Comparison of ENCODE assay signal across 9 cellular contexts in genomic region chr5:176366575-176366894, GRCh38. TPM values are rescaled to one million over a fixed set of nuclear protein-coding genes. Genes with fewer than 3 reads are reported as not detected.
A peak's percentile ranks its signal among the peaks of the same experiment; 100 is the strongest.
DNase-seq lines count a peak whose midpoint lies in the region; ATAC-seq and TF ChIP-seq lines count a peak whose summit lies in the region.
"Had no signal": no experiment of that assay in that cellular context is flagged by ENCODE, and none has a peak within 500 bp of the region (broad histone marks: within the 10 kb centered on the region; RNA-seq: fewer than 3 reads in every experiment).

No MANE protein-coding gene starts in this region.

- no peaks in the 10 kb centered on the region for H3K27me3 Mint-ChIP-seq in activated naive CD4-positive, alpha-beta T cell treated with anti-CD3 and anti-CD28 coated beads, Interleukin-2, amount 50 U/mL, for 24 hours

- H2BK5ac ChIP-seq in mesenchymal stem cell (ENCODE audit: low read depth, low read length, poor library complexity, severe bottlenecking), result no peak overlapping the region

- H3K4me2 ChIP-seq in mesenchymal stem cell (ENCODE audit: low read length, poor library complexity, severe bottlenecking) (peak overlapping the region; percentile 88), PC-9 (no peak overlapping the region)

- WGBS in mesenchymal stem cell, result 83% methylated on average over 11 of the region's 11 CpGs
- WGBS in tibial nerve, 2 donors, result 72 to 73% methylated on average over 11 of the region's 11 CpGs

- peaks cover 9% of the 10 kb centered on the region for H3K36me3 Mint-ChIP-seq in activated naive CD4-positive, alpha-beta T cell treated with anti-CD3 and anti-CD28 coated beads, Interleukin-2, amount 50 U/mL, for 24 hours
- H3K36me3 Mint-ChIP-seq in activated naive CD4-positive, alpha-beta T cell treated with anti-CD3 and anti-CD28 coated beads, Interleukin-2, amount 50 U/mL, for 72 hours, result peaks cover 0 to 17% of the 10 kb centered on the region in 2 donors

- TF ChIP-seq POLR2A in breast epithelium (IDR thresholded peaks at IDR 0.05) (no peak), tibial nerve (IDR thresholded peaks at IDR 0.05) (no peak)

- peaks cover under 1% of the 10 kb centered on the region; the same call in 1 of the 2 replicates for H3K79me2 ChIP-seq in PC-9 (ENCODE audit: low read depth)

- H3K9me3 ChIP-seq in breast epithelium (no peaks in the 10 kb centered on the region), mesenchymal stem cell (ENCODE audit: control insufficient read depth, low read length) (no peaks in the 10 kb centered on the region), tibial nerve (no peaks in the 10 kb centered on the region), PC-9 (ENCODE audit: insufficient read depth, low read depth) (no peaks in the 10 kb centered on the region)

- intact Hi-C loops in breast epithelium (cut with DNase I; ENCODE audit: low total_unique reads), result no loop called here
- intact Hi-C loops in PC-9 (cut with micrococcal nuclease; ENCODE audit: unreplicated experiment), result no loop called here

- H3K4ac ChIP-seq in mesenchymal stem cell (ENCODE audit: low read depth in 1 of 2, low read length in 2 of 2), result peak overlapping the region in 1 of 2 experiments; percentile 75

- peak overlapping the region; percentile 79 for H3K27ac Mint-ChIP-seq in activated naive CD4-positive, alpha-beta T cell treated with anti-CD3 and anti-CD28 coated beads, Interleukin-2, amount 50 U/mL, for 24 hours
- peak overlapping the region in 1 of 2 donors; percentile 19 for H3K27ac Mint-ChIP-seq in activated naive CD4-positive, alpha-beta T cell treated with anti-CD3 and anti-CD28 coated beads, Interleukin-2, amount 50 U/mL, for 72 hours

- peak overlapping the region in 1 of 2 experiments; percentile 50 for H3K23ac ChIP-seq in mesenchymal stem cell (ENCODE audit: low read length in 2 of 2)

- BruUV-seq in PC-9 (replicated peaks; lab: Mats Ljungman, UMichigan), result no TSS peak

- CTCF ChIA-PET in PC-9 (lab: Charles Lee), result no interaction called here

- H3K27ac ChIP-seq in breast epithelium (peak overlapping the region in 1 of 2 donors; percentile 81), mesenchymal stem cell (ENCODE audit: low read length, poor library complexity, severe bottlenecking) (no peak overlapping the region), tibial nerve (peak overlapping the region; percentile 63 to 87 (median 82)), PC-9 (no peak overlapping the region)

- peaks cover 27% of the 10 kb centered on the region for H3K79me1 ChIP-seq in mesenchymal stem cell (replicated peaks; ENCODE audit: low read length, poor library complexity, severe bottlenecking)

- H3K4me1 ChIP-seq in breast epithelium (no peaks in the 10 kb centered on the region), mesenchymal stem cell (ENCODE audit: control insufficient read depth, insufficient read depth, low read depth, low read length) (peaks cover 19% of the 10 kb centered on the region), tibial nerve (peaks cover 0 to 16% (median 3%) of the 10 kb centered on the region in 4 donors), PC-9 (replicated peaks; ENCODE audit: insufficient read depth) (no peaks in the 10 kb centered on the region; the same call in 1 of the 2 replicates)

- H3K9me3 Mint-ChIP-seq in activated naive CD4-positive, alpha-beta T cell treated with anti-CD3 and anti-CD28 coated beads, Interleukin-2, amount 50 U/mL, for 24 hours, result no peaks in the 10 kb centered on the region
- no peaks in the 10 kb centered on the region for H3K9me3 Mint-ChIP-seq in activated naive CD4-positive, alpha-beta T cell treated with anti-CD3 and anti-CD28 coated beads, Interleukin-2, amount 50 U/mL, for 72 hours

- no peaks in the 10 kb centered on the region for H3K27me3 ChIP-seq in breast epithelium
- no peaks in the 10 kb centered on the region for H3K27me3 ChIP-seq in mesenchymal stem cell (ENCODE audit: control insufficient read depth in 1 of 2, insufficient read depth in 1 of 2, low read length in 2 of 2)
- no peaks in the 10 kb centered on the region for H3K27me3 ChIP-seq in tibial nerve
- H3K27me3 ChIP-seq in PC-9 (ENCODE audit: insufficient read depth, low read depth), result no peaks in the 10 kb centered on the region

- H2AFZ ChIP-seq in mesenchymal stem cell (ENCODE audit: low read depth, low read length) (peak overlapping the region; percentile 85), PC-9 (no peak overlapping the region)

- H3K4me3 ChIP-seq in breast epithelium (peak overlapping the region; percentile 63 to 99 (median 83)), mesenchymal stem cell (ENCODE audit: insufficient read depth in 1 of 2, low read depth in 1 of 2, low read length in 2 of 2) (peak overlapping the region; percentile 87 to 92), tibial nerve (peak overlapping the region in 2 of 4 donors; percentile 61 to 88), PC-9 (no peak overlapping the region)

- H3K4me1 Mint-ChIP-seq in activated naive CD4-positive, alpha-beta T cell treated with anti-CD3 and anti-CD28 coated beads, Interleukin-2, amount 50 U/mL, for 24 hours, result peaks cover 25% of the 10 kb centered on the region

- no peak overlapping the region for H4K91ac ChIP-seq in mesenchymal stem cell (ENCODE audit: low read length)

- peak overlapping the region; percentile 14 for H4K8ac ChIP-seq in mesenchymal stem cell (ENCODE audit: low read length)

- TF ChIP-seq EP300 in tibial nerve (IDR thresholded peaks at IDR 0.05), result no peak

- no peak overlapping the region for H2BK15ac ChIP-seq in mesenchymal stem cell (ENCODE audit: low read depth, poor library complexity, severe bottlenecking)

- no peak overlapping the region for H2AK5ac ChIP-seq in mesenchymal stem cell (ENCODE audit: low read length, severe bottlenecking)

- peak overlapping the region in 1 of 2 experiments; percentile 35 for H3K14ac ChIP-seq in mesenchymal stem cell (ENCODE audit: low read length in 2 of 2)

- H3K9ac ChIP-seq in mesenchymal stem cell (ENCODE audit: low read length), result peak overlapping the region; percentile 76

- H3F3A ChIP-seq in PC-9 (ENCODE audit: insufficient read depth, low read depth), result 0 out of 2 replicates have a peak, but pooled peaks cover under 1% of the 10 kb centered on the region

- POLR2A ChIA-PET in PC-9 (lab: Charles Lee; ENCODE audit: unreplicated experiment), result no interaction called here

- peak overlapping the region; percentile 84 for H3K4me3 Mint-ChIP-seq in activated naive CD4-positive, alpha-beta T cell treated with anti-CD3 and anti-CD28 coated beads, Interleukin-2, amount 50 U/mL, for 24 hours

- H2BK12ac ChIP-seq in mesenchymal stem cell (ENCODE audit: low read length in 2 of 2), result peak overlapping the region in 1 of 2 experiments; percentile 15

- peak overlapping the region; percentile 6 to 52 for H3K18ac ChIP-seq in mesenchymal stem cell (ENCODE audit: low read depth in 1 of 2, low read length in 2 of 2)

- H3K36me3 ChIP-seq in breast epithelium (no peaks in the 10 kb centered on the region), mesenchymal stem cell (ENCODE audit: control insufficient read depth in 1 of 2, insufficient read depth in 2 of 2, low read depth in 1 of 2, low read length in 2 of 2) (peaks cover 34% of the 10 kb centered on the region in 2 experiments), tibial nerve (peaks cover 0 to 45% (median 0%) of the 10 kb centered on the region in 3 donors), PC-9 (ENCODE audit: low read depth) (no peaks in the 10 kb centered on the region)

- H4K20me1 ChIP-seq in PC-9 (ENCODE audit: insufficient read depth), result no peaks in the 10 kb centered on the region

- TF ChIP-seq CTCF in breast epithelium (IDR thresholded peaks at IDR 0.05) (no peak), tibial nerve (IDR thresholded peaks at IDR 0.05) (no peak), PC-9 (conservative IDR thresholded peaks at IDR 0.05) (no peak)

- H3K9me2 ChIP-seq in PC-9 (ENCODE audit: insufficient read depth), result no peaks in the 10 kb centered on the region

- no peak for DNase-seq in activated naive CD4-positive, alpha-beta T cell treated with anti-CD3 and anti-CD28 coated beads, Interleukin-2, amount 50 U/mL, for 72 hours (ENCODE audit: low spot score in 2 of 2)
- DNase-seq in breast epithelium (ENCODE audit: low spot score in 2 of 2) (no peak), mesenchymal stem cell (no peak), tibial nerve (ENCODE audit: low spot score in 2 of 2) (no peak), kidney glomerular epithelial cell (lab: John Stamatoyannopoulos, UW) (no peak), PC-9 (no peak)
- DNase-seq: SIG-M5 had no signal

- H2BK120ac ChIP-seq in mesenchymal stem cell (ENCODE audit: low read depth, low read length), result no peak overlapping the region

- no peak for ATAC-seq in activated naive CD4-positive, alpha-beta T cell treated with anti-CD3 and anti-CD28 coated beads, Interleukin-2, amount 50 U/mL, for 72 hours
- no peak for ATAC-seq in HG02938 (IDR thresholded peaks at IDR 0.05; ENCODE audit: unreplicated experiment)

RNA-seq across cellular contexts. Expression of gene ARL10, which starts 1.2 kb away (rescaled TPM):
- total RNA-seq in activated naive CD4-positive, alpha-beta T cell treated with anti-CD3 and anti-CD28 coated beads, Interleukin-2, amount 50 U/mL, for 72 hours, result 10 to 100 TPM in 1 of 2 donors, 1 to 10 TPM in 1; 3.1 to 19.1 TPM
- 10 to 100 TPM in 1 of 3 donors, 1 to 10 TPM in 2; 5.6 to 17.7 (median 6.6) TPM for total RNA-seq in breast epithelium
- 4.8 TPM for polyA plus RNA-seq in mesenchymal stem cell (2013, experiment 1 of 2)
- 4.6 TPM for polyA plus RNA-seq in mesenchymal stem cell (2013, experiment 2 of 2)
- 10 to 100 TPM; 12.0 to 54.6 (median 16.9) TPM for total RNA-seq in tibial nerve
- 0.85 and 1.2 TPM in 2 replicates for total RNA-seq in PC-9 (2021)

RNA-seq across cellular contexts. Expression of gene KIAA1191, which starts 5.0 kb away (rescaled TPM):
- total RNA-seq in activated naive CD4-positive, alpha-beta T cell treated with anti-CD3 and anti-CD28 coated beads, Interleukin-2, amount 50 U/mL, for 72 hours, result 10 to 100 TPM; 58.3 to 58.9 TPM
- total RNA-seq in breast epithelium, result 100 to 1,000 TPM in 1 of 3 donors, 10 to 100 TPM in 2; 82.2 to 102 (median 90.7) TPM
- 91.6 TPM for polyA plus RNA-seq in mesenchymal stem cell (2013, experiment 1 of 2)
- 88.4 TPM for polyA plus RNA-seq in mesenchymal stem cell (2013, experiment 2 of 2)
- total RNA-seq in tibial nerve, result 10 to 100 TPM; 77.9 to 91.3 (median 90.0) TPM
- 115 and 122 TPM in 2 replicates for total RNA-seq in PC-9 (2021)

RNA-seq across cellular contexts. Expression of gene NOP16, which starts 21.9 kb away (rescaled TPM):
- 10 to 100 TPM; 42.1 to 67.7 TPM for total RNA-seq in activated naive CD4-positive, alpha-beta T cell treated with anti-CD3 and anti-CD28 coated beads, Interleukin-2, amount 50 U/mL, for 72 hours
- total RNA-seq in breast epithelium (10 to 100 TPM in 2 of 3 donors, 1 to 10 TPM in 1; 8.5 to 13.8 (median 12.4) TPM), tibial nerve (10 to 100 TPM in 1 of 4 donors, 1 to 10 TPM in 3; 6.1 to 17.7 (median 6.6) TPM), PC-9 (2021) (31.5 and 35.8 TPM in 2 replicates)
- polyA plus RNA-seq in mesenchymal stem cell (2013, experiment 1 of 2), result 17.4 TPM
- 18.6 TPM for polyA plus RNA-seq in mesenchymal stem cell (2013, experiment 2 of 2)

RNA-seq across cellular contexts. Expression of gene HIGD2A, which starts 22.0 kb away (rescaled TPM):
- 100 to 1,000 TPM; 120 to 154 TPM for total RNA-seq in activated naive CD4-positive, alpha-beta T cell treated with anti-CD3 and anti-CD28 coated beads, Interleukin-2, amount 50 U/mL, for 72 hours
- total RNA-seq in breast epithelium (100 to 1,000 TPM in 1 of 3 donors, 10 to 100 TPM in 2; 68.5 to 134 (median 80.2) TPM), tibial nerve (10 to 100 TPM; 54.3 to 96.3 (median 85.1) TPM), PC-9 (2021) (133 and 149 TPM in 2 replicates)
- 225 TPM for polyA plus RNA-seq in mesenchymal stem cell (2013, experiment 1 of 2)
- 222 TPM for polyA plus RNA-seq in mesenchymal stem cell (2013, experiment 2 of 2)

RNA-seq across cellular contexts. Expression of gene CLTB, which starts 49.8 kb away (rescaled TPM):
- total RNA-seq in activated naive CD4-positive, alpha-beta T cell treated with anti-CD3 and anti-CD28 coated beads, Interleukin-2, amount 50 U/mL, for 72 hours, result 10 to 100 TPM; 41.8 to 48.6 TPM
- total RNA-seq in breast epithelium, result 100 to 1,000 TPM in 2 of 3 donors, 10 to 100 TPM in 1; 91.0 to 122 (median 121) TPM
- polyA plus RNA-seq in mesenchymal stem cell (2013, experiment 1 of 2), result 85.7 TPM
- polyA plus RNA-seq in mesenchymal stem cell (2013, experiment 2 of 2), result 88.1 TPM
- total RNA-seq in tibial nerve, result 100 to 1,000 TPM; 183 to 233 (median 197) TPM
- total RNA-seq in PC-9 (2021), result 123 and 126 TPM in 2 replicates

Comparison
In these comparisons a context has a peak if more than half of its experiments do, and no peak if none do; other contexts are left out.
1. H3K27ac ChIP-seq: peak in tibial nerve (4 of 4); none in mesenchymal stem cell (single experiment) and PC-9 (single experiment).